In the genomic region with DNA sequence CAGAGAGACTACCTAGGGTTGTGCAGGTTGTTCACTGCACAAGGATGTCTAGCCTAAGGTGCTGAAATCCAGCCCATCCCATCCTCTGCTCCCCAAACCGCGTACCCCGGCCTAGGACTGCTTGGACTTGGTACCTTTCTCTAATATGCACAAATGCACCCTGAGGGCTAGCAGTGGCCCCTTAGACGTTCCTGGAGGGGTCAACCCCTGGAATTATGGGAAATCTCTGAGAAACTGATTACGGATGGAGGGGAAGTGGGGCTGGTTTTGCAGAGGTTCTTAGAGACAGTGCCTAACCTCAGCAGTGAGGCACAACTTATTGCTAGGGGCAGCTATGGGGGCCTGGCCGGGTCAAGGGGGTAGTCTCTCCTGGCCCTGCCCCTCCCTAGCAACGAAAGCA, we compare ENCODE assay signal across 1 cellular context.
A peak's percentile ranks its signal among the peaks of the same experiment; 100 is the strongest.
TF ChIP-seq lines count a peak whose summit lies in the region.

No MANE protein-coding gene starts in this region.

TF ChIP-seq in A549, 52 proteins besides CTCF, POLR2A, EP300 and RAD21:
- TF ChIP-seq MAZ (IDR thresholded peaks at IDR 0.05; ENCODE audit: borderline replicate concordance, low read depth, low read length) (no peak), ZSCAN20 (CRISPR knock-in tag; IDR thresholded peaks at IDR 0.05) (no peak), CBX8 (IDR thresholded peaks at IDR 0.05) (no peak), HDAC2 (IDR thresholded peaks at IDR 0.05) (no peak), ZNF302 (CRISPR knock-in tag; IDR thresholded peaks at IDR 0.05) (peak; percentile 41; the same call in 1 of the 2 replicates), RARB (CRISPR knock-in tag; IDR thresholded peaks at IDR 0.05) (no peak; the same call in 1 of the 2 replicates), ZC3H11A (IDR thresholded peaks at IDR 0.05) (no peak), POLR2AphosphoS2 (conservative IDR thresholded peaks at IDR 0.05; ENCODE audit: low read length) (no peak), PHF8 (IDR thresholded peaks at IDR 0.05; ENCODE audit: borderline replicate concordance, low read depth) (no peak)
- TF ChIP-seq, protein P1, sequence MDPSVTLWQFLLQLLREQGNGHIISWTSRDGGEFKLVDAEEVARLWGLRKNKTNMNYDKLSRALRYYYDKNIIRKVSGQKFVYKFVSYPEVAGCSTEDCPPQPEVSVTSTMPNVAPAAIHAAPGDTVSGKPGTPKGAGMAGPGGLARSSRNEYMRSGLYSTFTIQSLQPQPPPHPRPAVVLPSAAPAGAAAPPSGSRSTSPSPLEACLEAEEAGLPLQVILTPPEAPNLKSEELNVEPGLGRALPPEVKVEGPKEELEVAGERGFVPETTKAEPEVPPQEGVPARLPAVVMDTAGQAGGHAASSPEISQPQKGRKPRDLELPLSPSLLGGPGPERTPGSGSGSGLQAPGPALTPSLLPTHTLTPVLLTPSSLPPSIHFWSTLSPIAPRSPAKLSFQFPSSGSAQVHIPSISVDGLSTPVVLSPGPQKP (IDR thresholded peaks at IDR 0.05; ENCODE audit: low read depth, low read length): no peak
- TF ChIP-seq, protein P2, sequence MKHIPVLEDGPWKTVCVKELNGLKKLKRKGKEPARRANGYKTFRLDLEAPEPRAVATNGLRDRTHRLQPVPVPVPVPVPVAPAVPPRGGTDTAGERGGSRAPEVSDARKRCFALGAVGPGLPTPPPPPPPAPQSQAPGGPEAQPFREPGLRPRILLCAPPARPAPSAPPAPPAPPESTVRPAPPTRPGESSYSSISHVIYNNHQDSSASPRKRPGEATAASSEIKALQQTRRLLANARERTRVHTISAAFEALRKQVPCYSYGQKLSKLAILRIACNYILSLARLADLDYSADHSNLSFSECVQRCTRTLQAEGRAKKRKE (CRISPR knock-in tag; IDR thresholded peaks at IDR 0.05; ENCODE audit: low read depth): peak; percentile 55; the same call in 1 of the 2 replicates
TF ChIP-seq in A549: peak in this region for 2.
